In genomic region chr17:1810450-1811103, GRCh38 we compare ENCODE assay signal across 1 cellular context.
TF ChIP-seq lines count a peak whose summit lies in the region.

No MANE protein-coding gene starts in this region.

TF ChIP-seq in liver, 16 proteins besides CTCF, POLR2A, EP300 and RAD21 (continued from another document):
- TF ChIP-seq REST (IDR thresholded peaks at IDR 0.05), result no peak
- peak; percentile 94 for TF ChIP-seq SP1 (IDR thresholded peaks at IDR 0.05)
- TF ChIP-seq TAF1 (conservative IDR thresholded peaks at IDR 0.05), result peak; percentile 44
- peak; percentile 76 to 81 for TF ChIP-seq RXRA (IDR thresholded peaks at IDR 0.05)
- no peak for TF ChIP-seq FOXA2 (IDR thresholded peaks at IDR 0.05)
- no peak for TF ChIP-seq ATF3 (IDR thresholded peaks at IDR 0.05)
- peak; percentile 73 for TF ChIP-seq MAX (IDR thresholded peaks at IDR 0.05)
- TF ChIP-seq EGR1 (IDR thresholded peaks at IDR 0.05; ENCODE audit: low read depth in 2 of 2), result no peak
- TF ChIP-seq ZBTB33 (IDR thresholded peaks at IDR 0.05), result peak; percentile 33
- no peak for TF ChIP-seq JUND (IDR thresholded peaks at IDR 0.05)
- TF ChIP-seq HNF4A (conservative IDR thresholded peaks at IDR 0.05), result peak; percentile 95 to 96
